In the genomic region with DNA sequence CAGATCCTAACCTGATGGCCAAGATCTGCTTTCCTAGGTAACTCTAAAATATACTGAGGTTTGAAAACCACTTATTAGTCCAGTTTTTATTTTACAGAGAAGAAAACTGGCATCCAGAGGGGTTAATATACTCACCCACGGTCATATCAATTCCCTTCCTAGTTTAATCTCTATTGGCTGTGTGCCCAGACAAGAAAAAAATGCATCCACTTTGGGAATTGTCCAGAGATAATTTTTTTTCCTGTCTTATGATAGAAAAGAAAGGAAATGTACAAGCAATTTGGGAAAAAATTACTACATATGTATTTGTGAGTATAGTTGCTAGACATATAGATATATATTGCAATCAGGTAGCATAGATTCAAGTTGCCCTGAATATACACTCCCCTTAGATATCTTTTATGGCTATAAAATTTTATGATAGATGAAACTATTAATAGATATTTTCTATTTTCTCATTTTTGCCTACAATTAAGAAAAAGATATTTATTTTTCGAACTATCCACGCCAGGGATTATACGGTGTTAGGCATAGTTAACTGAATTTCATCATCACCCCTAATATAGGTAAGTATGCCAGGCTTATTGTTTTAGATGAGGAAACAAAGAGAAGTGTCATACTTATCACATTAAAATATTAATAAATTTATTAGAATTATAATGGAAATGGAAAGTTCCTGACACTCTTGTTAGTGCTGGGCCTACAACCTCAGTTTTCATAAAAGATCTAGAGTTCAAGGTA, we compare ENCODE assay signal across 8 cellular contexts.
DNase-seq lines count a peak whose midpoint lies in the region; TF ChIP-seq lines count a peak whose summit lies in the region.

No MANE protein-coding gene starts in this region.

- no peaks in the 10 kb centered on the region for H3K27me3 ChIP-seq in neural progenitor cell
- no peaks in the 10 kb centered on the region for H3K27me3 ChIP-seq in MM.1S (replicated peaks; ENCODE audit: insufficient read depth, low read length)

- H3K36me3 ChIP-seq in neural progenitor cell (no peaks in the 10 kb centered on the region), MM.1S (replicated peaks; ENCODE audit: insufficient read depth, low read length) (no peaks in the 10 kb centered on the region)

- TF ChIP-seq CTCF in chondrocyte (IDR thresholded peaks at IDR 0.05), result no peak
- TF ChIP-seq CTCF in neural progenitor cell (IDR thresholded peaks at IDR 0.05), result no peak
- TF ChIP-seq CTCF in MM.1S (IDR thresholded peaks at IDR 0.05; ENCODE audit: low read length), result no peak

- no peak overlapping the region for H3K27ac ChIP-seq in neural progenitor cell
- H3K27ac ChIP-seq in MM.1S (ENCODE audit: low read length), result no peak overlapping the region

- peak overlapping the region; percentile 91 for H3K27ac Mint-ChIP-seq in chondrocyte (ENCODE audit: unreplicated experiment)
- H3K27ac Mint-ChIP-seq in neural progenitor cell, result no peak overlapping the region

- H3K9me3 ChIP-seq in neural progenitor cell (ENCODE audit: low read depth) (no peaks in the 10 kb centered on the region), MM.1S (replicated peaks; ENCODE audit: insufficient read depth, low read length) (no peaks in the 10 kb centered on the region)

- H3K4me2 ChIP-seq in neural progenitor cell (no peak overlapping the region), MM.1S (ENCODE audit: low read depth, low read length) (no peak overlapping the region)

- H3K79me2 ChIP-seq in neural progenitor cell (ENCODE audit: low read depth), result no peaks in the 10 kb centered on the region
- H3K79me2 ChIP-seq in MM.1S (ENCODE audit: low read length), result no peaks in the 10 kb centered on the region

- H3K4me1 ChIP-seq in neural progenitor cell (no peaks in the 10 kb centered on the region), MM.1S (ENCODE audit: low read length) (peaks cover 14% of the 10 kb centered on the region)

- H3K4me1 Mint-ChIP-seq in chondrocyte (ENCODE audit: low read depth) (peaks cover 47% of the 10 kb centered on the region), neural progenitor cell (no peaks in the 10 kb centered on the region)

- H3F3A ChIP-seq in neural progenitor cell (ENCODE audit: low read depth) (no peaks in the 10 kb centered on the region), MM.1S (ENCODE audit: insufficient read depth, low read length) (no peaks in the 10 kb centered on the region)

- H4K20me1 ChIP-seq in neural progenitor cell (ENCODE audit: low read depth), result no peaks in the 10 kb centered on the region
- no peaks in the 10 kb centered on the region for H4K20me1 ChIP-seq in MM.1S (ENCODE audit: insufficient read depth, low read length)

- H3K9me3 Mint-ChIP-seq in chondrocyte (ENCODE audit: low read depth) (no peaks in the 10 kb centered on the region), neural progenitor cell (no peaks in the 10 kb centered on the region)

- H3K36me3 Mint-ChIP-seq in chondrocyte (ENCODE audit: low read depth), result no peaks in the 10 kb centered on the region
- H3K36me3 Mint-ChIP-seq in neural progenitor cell, result no peaks in the 10 kb centered on the region

- H3K9ac ChIP-seq in neural progenitor cell (no peak overlapping the region), MM.1S (ENCODE audit: low read length) (no peak overlapping the region)

- H3K4me3 ChIP-seq in neural progenitor cell (no peak overlapping the region), MM.1S (ENCODE audit: low read length) (no peak overlapping the region)

- no peaks in the 10 kb centered on the region for H3K9me2 ChIP-seq in MM.1S (replicated peaks; ENCODE audit: insufficient read depth, low read length)

- peak; percentile 64 for DNase-seq in Daoy (ENCODE audit: low read depth)
- DNase-seq in NCI-H1105 (lab: John Stamatoyannopoulos, UW), result peak; percentile 66
- DNase-seq in chondrocyte (ENCODE audit: low spot score), result no peak
- DNase-seq in neural progenitor cell (ENCODE audit: low spot score), result no peak
- DNase-seq in NCI-H526 treated with DMSO at 0.1 percent for 48 hours (lab: John Stamatoyannopoulos, UW), result no peak
- DNase-seq in activated gamma-delta T cell (lab: John Stamatoyannopoulos, UW), result no peak
- no peak for DNase-seq in iPS-NIHi7 (ENCODE audit: extremely low spot score)
- DNase-seq in MM.1S, result no peak

- H3K27me3 Mint-ChIP-seq in chondrocyte (ENCODE audit: low read depth) (no peaks in the 10 kb centered on the region), neural progenitor cell (ENCODE audit: insufficient read depth, low read depth) (no peaks in the 10 kb centered on the region)

- peak overlapping the region; percentile 63 for H2AFZ ChIP-seq in neural progenitor cell (replicated peaks)
- no peak overlapping the region for H2AFZ ChIP-seq in MM.1S (ENCODE audit: low read length)

- H3K4me3 Mint-ChIP-seq in chondrocyte (ENCODE audit: unreplicated experiment) (no peak overlapping the region), neural progenitor cell (no peak overlapping the region)

Comparison
In these comparisons a context has a peak if more than half of its experiments do, and no peak if none do; other contexts are left out.
1. DNase-seq: peak in Daoy (single experiment) and NCI-H1105 (single experiment); none in chondrocyte (single experiment), neural progenitor cell (single experiment), NCI-H526 treated with DMSO at 0.1 percent for 48 hours (single experiment), activated gamma-delta T cell (single experiment), iPS-NIHi7 (single experiment) and MM.1S (single experiment).